In the genomic region with DNA sequence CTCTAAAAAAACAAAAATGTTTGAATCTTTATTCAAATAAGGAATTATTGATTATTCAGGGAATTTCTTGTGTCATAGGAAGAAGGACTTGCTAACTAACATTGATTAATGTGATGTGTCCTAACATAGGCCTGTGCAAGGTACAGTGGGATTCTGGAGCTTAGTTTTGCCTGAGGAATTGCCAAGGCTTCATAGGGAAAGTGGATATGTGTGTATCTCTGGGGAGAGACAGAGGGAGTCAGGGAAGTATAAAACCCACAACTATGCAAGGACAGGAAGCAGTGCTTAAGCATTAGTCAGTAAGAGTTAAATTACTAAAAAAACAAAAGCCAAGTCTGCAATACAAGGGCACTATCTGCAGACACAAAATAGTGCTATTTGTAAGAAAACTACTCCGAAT, we compare ENCODE assay signal across 9 cellular contexts. TPM values are rescaled to one million over a fixed set of nuclear protein-coding genes. Genes with fewer than 3 reads are reported as not detected.
DNase-seq lines count a peak whose midpoint lies in the region; ATAC-seq, FAIRE-seq and TF ChIP-seq lines count a peak whose summit lies in the region.
"Had no signal": no experiment of that assay in that cellular context is flagged by ENCODE, and none has a peak within 500 bp of the region (broad histone marks: within the 10 kb centered on the region; RNA-seq: fewer than 3 reads in every experiment).

No MANE protein-coding gene starts in this region.

- H3K27me3 ChIP-seq in GM12878 (replicated peaks in 1 of 2; ENCODE audit: control insufficient read depth in 2 of 2, insufficient read depth in 2 of 2, low read length in 1 of 2), result no peaks in the 10 kb centered on the region
- H3K27me3 ChIP-seq in mesendoderm (ENCODE audit: insufficient read depth, low read length, poor library complexity), result no peaks in the 10 kb centered on the region
- H3K27me3 ChIP-seq in uterus, result no peaks in the 10 kb centered on the region

- no peak for FAIRE-seq in GM12878 (lab: Jason Lieb, UNC)

- no peak overlapping the region for H3K23ac ChIP-seq in mesendoderm (ENCODE audit: low read length)

- intact Hi-C loops in GM12878 (cut with micrococcal nuclease; ENCODE audit: unreplicated experiment) (no loop called here), uterus (cut with DNase I; ENCODE audit: low total_unique reads) (no loop called here)

- H3K9ac ChIP-seq in GM12878 (ENCODE audit: control insufficient read depth, insufficient read depth, low read length), result no peak overlapping the region
- H3K9ac ChIP-seq in mesendoderm (ENCODE audit: low read length), result no peak overlapping the region

- H3K79me1 ChIP-seq in mesendoderm (ENCODE audit: low read length), result peaks cover 11% of the 10 kb centered on the region

- H3K27ac ChIP-seq in GM12878 (ENCODE audit: control insufficient read depth, insufficient read depth), result peak overlapping the region; percentile 43
- peak overlapping the region; percentile 31 for H3K27ac ChIP-seq in mesendoderm (ENCODE audit: low read depth, low read length)
- no peak overlapping the region for H3K27ac ChIP-seq in uterus

- H3K4me2 ChIP-seq in GM12878 (ENCODE audit: control insufficient read depth, insufficient read depth), result peak overlapping the region; percentile 65; the same call in 1 of the 2 replicates
- no peak overlapping the region for H3K4me2 ChIP-seq in mesendoderm (ENCODE audit: low read length)

- RAD21 ChIA-PET in GM12878 (lab: Charles Lee; ENCODE audit: unreplicated experiment), result interaction anchor here (2.2 kb wide), 1 partner anchor 58 kb away, joined by 9 read pairs; no protein-coding TSS in a partner anchor

- POLR2A ChIA-PET in GM12878 (lab: Charles Lee), result no interaction called here

- no peak overlapping the region for H2BK120ac ChIP-seq in mesendoderm (ENCODE audit: low read depth, low read length)

- H4K20me1 ChIP-seq in GM12878 (ENCODE audit: control insufficient read depth, insufficient read depth), result no peaks in the 10 kb centered on the region

- no peak for TF ChIP-seq POLR2A in GM12878 (IDR thresholded peaks at IDR 0.05; ENCODE audit: low read depth, low read length)
- no peak for TF ChIP-seq POLR2A in uterus (IDR thresholded peaks at IDR 0.05)

- peak overlapping the region; percentile 28; the same call in 1 of the 2 replicates for H2AFZ ChIP-seq in GM12878 (ENCODE audit: control insufficient read depth, low read depth, low read length)

- no peak for TF ChIP-seq EP300 in GM12878 (IDR thresholded peaks at IDR 0.05; ENCODE audit: borderline replicate concordance in 1 of 2, control insufficient read depth in 1 of 2, low read depth in 2 of 2, low read length in 2 of 2)

- no peak for TF ChIP-seq CTCF in GM12878 (IDR thresholded peaks at IDR 0.05 in 2 of 3, conservative IDR thresholded peaks at IDR 0.05 in 1 of 3; ENCODE audit: control insufficient read depth in 2 of 3, extremely low read depth in 1 of 3, insufficient read depth in 1 of 3, low read depth in 3 of 3, low read length in 3 of 3)
- no peak for TF ChIP-seq CTCF in uterus (IDR thresholded peaks at IDR 0.05)

- SMC1A ChIA-PET in GM12878 (lab: Charles Lee; ENCODE audit: uncharacterized antibody, unreplicated experiment), result interaction anchor here (1.1 to 1.5 kb wide), 3 partner anchors 24 to 77 kb away, joined by 3 to 7 read pairs (median 5); no protein-coding TSS in a partner anchor

- ATAC-seq in GM12878 (no peak; the same call in 2 of the 3 replicates), GM18909 (IDR thresholded peaks at IDR 0.05; ENCODE audit: poor library complexity, unreplicated experiment) (no peak), GM18520 (IDR thresholded peaks at IDR 0.05; ENCODE audit: unreplicated experiment) (no peak)

- H3K18ac ChIP-seq in mesendoderm (ENCODE audit: low read length), result no peak overlapping the region

- H3K56ac ChIP-seq in mesendoderm (ENCODE audit: low read length), result no peak overlapping the region

- DNase-seq in Caki2 (ENCODE audit: low read depth), result peak; percentile 59
- peak; percentile 73 to 74 for DNase-seq in Kasumi-1 (lab: John Stamatoyannopoulos, UW)
- DNase-seq in GM12878 (ENCODE audit: low read depth, low spot score), result no peak
- peak; percentile 74 for DNase-seq in mesendoderm
- no peak for DNase-seq in uterus
- no peak for DNase-seq in SHP77 (lab: John Stamatoyannopoulos, UW)
- DNase-seq: left cardiac atrium had no signal

- H3K79me2 ChIP-seq in GM12878 (ENCODE audit: control insufficient read depth, insufficient read depth, low read length), result no peaks in the 10 kb centered on the region; the same call in none of the 2 replicates
- H3K79me2 ChIP-seq in mesendoderm (ENCODE audit: control insufficient read depth, insufficient read depth, low read length), result peaks cover 18% of the 10 kb centered on the region

- no peak overlapping the region for H4K8ac ChIP-seq in mesendoderm (ENCODE audit: low read depth, low read length)

- H3K4ac ChIP-seq in mesendoderm (ENCODE audit: low read depth, low read length), result no peak overlapping the region

- no peaks in the 10 kb centered on the region for H3K9me3 ChIP-seq in GM12878 (replicated peaks; ENCODE audit: control insufficient read depth, insufficient read depth, low read length)
- H3K9me3 ChIP-seq in uterus, result no peaks in the 10 kb centered on the region

- H2BK5ac ChIP-seq in mesendoderm (ENCODE audit: low read length), result no peak overlapping the region

- H3K4me3 ChIP-seq in GM12878 (no peak overlapping the region), mesendoderm (ENCODE audit: low read length) (no peak overlapping the region), uterus (no peak overlapping the region)

- H2AK5ac ChIP-seq in mesendoderm (ENCODE audit: low read length), result no peak overlapping the region

- WGBS in GM12878 (ENCODE audit: insufficient coverage, insufficient replicate concordance, low lambda C conversion rate, missing lambda C conversion rate), result 52% methylated on average over 1 of the region's 1 CpG
- no CpG with 5 or more reads among the region's 1 CpG for WGBS in mesendoderm (ENCODE audit: extremely low coverage, insufficient coverage, low lambda C conversion rate)

- CTCF ChIA-PET in GM12878 (lab: Yijun Ruan, JAX), result interaction anchor here (1.8 kb wide), 2 partner anchors 54 to 120 kb away, joined by 3 to 5 read pairs; no protein-coding TSS in a partner anchor

- no peak overlapping the region for H2BK15ac ChIP-seq in mesendoderm (replicated peaks; ENCODE audit: low read depth)

- BruUV-seq in GM12878 (replicated peaks; lab: Mats Ljungman, UMichigan), result no TSS peak

- TF ChIP-seq RAD21 in GM12878 (IDR thresholded peaks at IDR 0.05; ENCODE audit: insufficient read depth, low read depth, low read length), result no peak

- H4K5ac ChIP-seq in mesendoderm (ENCODE audit: low read length), result no peak overlapping the region

- in situ Hi-C loops in Caki2 (cut with HindIII; ENCODE audit: low pct_unique_long_range_greater_than_20kb, low sequenced_read_pairs) (no loop called here), GM12878 (cut with MboI) (no loop called here)

- H3K4me1 ChIP-seq in GM12878 (ENCODE audit: control insufficient read depth, insufficient read depth, low read length) (peaks cover 12% of the 10 kb centered on the region), mesendoderm (ENCODE audit: control insufficient read depth, low read depth, low read length) (peaks cover 17% of the 10 kb centered on the region), uterus (peaks cover 0 to 12% of the 10 kb centered on the region in 2 donors)

- H3K36me3 ChIP-seq in GM12878 (ENCODE audit: control insufficient read depth in 2 of 2, insufficient read depth in 2 of 2, low read length in 1 of 2) (no peaks in the 10 kb centered on the region), mesendoderm (ENCODE audit: control insufficient read depth, insufficient read depth, low read length) (no peaks in the 10 kb centered on the region), uterus (no peaks in the 10 kb centered on the region)

TF ChIP-seq in GM12878, 131 proteins besides CTCF, POLR2A, EP300 and RAD21:
- TF ChIP-seq NR2C1 (IDR thresholded peaks at IDR 0.05) (no peak), RUNX3 (IDR thresholded peaks at IDR 0.05; ENCODE audit: low read length) (peak; percentile 21; the same call in 1 of the 2 replicates)
TF ChIP-seq in GM12878: peak in this region for 1.

RNA-seq across cellular contexts. Expression of gene WDFY2, which starts 59.6 kb away (rescaled TPM):
- 0.70 and 1.2 TPM in 2 replicates for total RNA-seq in Caki2 (2014; rRNA removed; shearing (Covaris generic); ENCODE audit: low replicate concordance)
- total RNA-seq in GM12878 (2013; cell fraction: nucleolus; rRNA removed), result 47.7 and 50.4 TPM in 2 replicates
- total RNA-seq in GM12878 (2014; rRNA removed), result 7.5 TPM in 2 replicates
- total RNA-seq in GM12878 (2014; rRNA removed; fragmentation: Illumina TruSeq; extraction: Trizol), result 8.5 and 8.9 TPM in 2 replicates
- 11.0 and 13.0 TPM in 2 replicates for total RNA-seq in GM12878 (2021)
- polyA plus RNA-seq in GM12878 (2011; ENCODE audit: low read depth), result 2.3 TPM
- 4.6 and 6.5 TPM in 2 replicates for polyA plus RNA-seq in GM12878 (2011; rRNA removed)
- polyA plus RNA-seq in GM12878 (2011; cell fraction: cytosol; rRNA removed), result 2.4 and 2.6 TPM in 2 replicates
- polyA plus RNA-seq in GM12878 (2011; cell fraction: nucleus; rRNA removed), result 10.0 and 10.8 TPM in 2 replicates
- polyA plus RNA-seq in GM12878 (2012), result 4.1 and 4.7 TPM in 2 replicates
- 7.8 and 9.9 TPM in 2 replicates for polyA plus RNA-seq in GM12878 (2014; fragmentation: Illumina TruSeq; extraction: Trizol)
- 1 to 10 TPM; 2.1 to 2.7 TPM for polyA plus RNA-seq in GM12878 (2014; fragmentation: Nextera tagmentation; extraction: Ambion mirVana)
- 10.0 and 13.5 TPM in 2 replicates for polyA plus RNA-seq in GM12878 (2014; rRNA removed)
- 10 to 100 TPM in 1 of 2 experiments, 1 to 10 TPM in 1; 8.5 to 10.4 TPM for polyA plus RNA-seq in GM12878 (2016; fragmentation: Nextera tagmentation; extraction: Ambion mirVana)
- polyA minus RNA-seq in GM12878 (2011; rRNA and poly(A)+ RNA removed), result 7.4 and 8.7 TPM in 2 replicates
- 1.2 and 1.9 TPM in 2 replicates for polyA minus RNA-seq in GM12878 (2011; cell fraction: cytosol; rRNA and poly(A)+ RNA removed)
- 11.5 and 22.0 TPM in 2 replicates for polyA minus RNA-seq in GM12878 (2011; cell fraction: nucleus; rRNA and poly(A)+ RNA removed)
- polyA plus RNA-seq in mesendoderm (2013, experiment 1 of 2), result 5.7 TPM
- 6.1 TPM for polyA plus RNA-seq in mesendoderm (2013, experiment 2 of 2)
- total RNA-seq in uterus, result 10 to 100 TPM in 1 of 4 donors, 1 to 10 TPM in 3; 7.9 to 21.0 (median 9.1) TPM

Comparison
In these comparisons a context has a peak if more than half of its experiments do, and no peak if none do; other contexts are left out.
1. DNase-seq: peak in Caki2 (single experiment), Kasumi-1 (2 of 2) and mesendoderm (single experiment); none in GM12878 (single experiment), uterus (0 of 2) and SHP77 (0 of 2).
2. H3K27ac ChIP-seq: peak in GM12878 (single experiment) and mesendoderm (single experiment); none in uterus (0 of 2).